Comparison of ENCODE assay signal across 11 cellular contexts in the genomic region with DNA sequence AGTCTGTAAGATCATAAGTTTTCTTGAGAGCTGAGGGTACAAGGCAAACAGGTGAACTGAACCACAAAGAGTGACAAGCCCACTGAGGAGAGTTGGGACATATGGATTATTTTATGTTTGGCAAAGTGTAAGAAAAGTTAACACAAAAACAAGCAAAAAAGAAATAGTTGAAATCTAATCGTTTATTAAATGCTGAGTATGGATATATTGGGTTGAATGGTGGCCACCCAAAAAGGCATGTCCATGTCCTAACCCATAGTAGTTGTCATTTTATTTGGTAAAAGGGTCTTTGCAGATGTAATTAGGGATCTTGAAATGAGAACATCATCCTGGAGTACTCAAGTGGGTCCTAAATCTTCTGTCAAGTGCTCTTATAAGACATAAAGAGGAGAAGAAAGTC.
"Had no signal": no experiment of that assay in that cellular context is flagged by ENCODE, and none has a peak within 500 bp of the region (broad histone marks: within the 10 kb centered on the region; RNA-seq: fewer than 3 reads in every experiment).

No MANE protein-coding gene starts in this region.

- H3K4me3 ChIP-seq: GM23248, GM23338, HAP-1 had no signal

- FAIRE-seq: H1, H54 had no signal

- H3K9me3 ChIP-seq: HAP-1 had no signal

- ATAC-seq: GM23338, HCT116 had no signal

- DNase-seq: GM23248, GOT3, H7, H9, HCEC 1CT, HFFc6 had no signal

- H3K9ac ChIP-seq: GM23248 had no signal

- H3K27ac ChIP-seq: GM23248 had no signal

- H3K4me1 ChIP-seq: HAP-1 had no signal

- H3K4me2 ChIP-seq: GM23338 had no signal

- H2AFZ ChIP-seq: GM23248, GM23338 had no signal

- H3K36me3 ChIP-seq: HAP-1 had no signal
